In the genomic region with DNA sequence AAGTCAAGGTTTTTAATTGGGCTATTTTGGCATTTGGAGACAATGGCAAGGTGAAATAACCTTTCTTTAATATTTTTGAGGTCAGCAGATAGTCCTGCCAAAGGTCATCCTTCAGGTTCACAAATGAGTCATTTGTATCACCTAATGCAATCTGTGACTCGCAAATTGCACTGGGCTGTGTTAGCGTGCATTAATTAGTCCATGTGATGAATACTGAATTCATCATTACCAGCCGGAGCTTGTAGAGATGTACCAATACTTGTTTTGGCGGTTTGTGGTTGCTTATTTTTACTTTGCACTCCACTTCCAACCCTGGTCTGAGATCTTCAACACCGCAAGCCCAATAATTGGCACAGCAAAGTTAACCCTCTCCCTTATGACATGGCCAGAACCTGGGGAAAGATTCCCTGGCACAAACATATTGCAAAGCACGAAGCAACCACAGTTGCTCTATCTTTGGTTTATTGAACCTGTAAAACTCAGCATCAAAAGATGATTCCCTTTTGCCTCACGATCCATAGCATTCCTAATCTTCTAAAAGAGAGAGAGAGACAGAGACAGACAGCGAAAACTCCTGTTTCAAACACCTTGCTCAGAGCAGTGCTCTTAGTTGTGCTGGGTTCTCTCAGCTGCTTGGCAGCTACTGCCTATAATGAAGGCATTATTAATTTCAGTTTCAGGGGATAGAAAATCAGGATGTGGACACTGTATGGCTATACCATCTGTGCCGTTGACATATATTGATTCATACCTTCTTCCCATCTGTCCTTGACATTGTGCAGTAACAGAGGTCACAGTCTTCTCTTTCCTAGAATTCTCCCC, we compare ENCODE assay signal across 24 cellular contexts.
DNase-seq lines count a peak whose midpoint lies in the region; ATAC-seq, FAIRE-seq and TF ChIP-seq lines count a peak whose summit lies in the region.
"Had no signal": no experiment of that assay in that cellular context is flagged by ENCODE, and none has a peak within 500 bp of the region (broad histone marks: within the 10 kb centered on the region; RNA-seq: fewer than 3 reads in every experiment).

No MANE protein-coding gene starts in this region.

- no peak for ATAC-seq in GM23338
- ATAC-seq: activated T-cell treated with anti-CD3 and anti-CD28 coated beads, Interleukin-2, amount 50 U/mL, for 72 hours; left lung; natural killer cell had no signal

- H3K23ac ChIP-seq in mesenchymal stem cell (ENCODE audit: low read length in 2 of 2) = no peak overlapping the region

- no peak overlapping the region for H3K18ac ChIP-seq in mesenchymal stem cell (ENCODE audit: low read depth in 1 of 2, low read length in 2 of 2)

- H3K36me3 ChIP-seq in BLaER1 (peaks cover 99% of the 10 kb centered on the region), mesenchymal stem cell (ENCODE audit: control insufficient read depth in 1 of 2, insufficient read depth in 2 of 2, low read depth in 1 of 2, low read length in 2 of 2) (peaks cover 0 to 11% of the 10 kb centered on the region in 2 experiments), GM23338 (ENCODE audit: insufficient read depth) (no peaks in the 10 kb centered on the region)
- H3K36me3 ChIP-seq: cardiac muscle cell, left lung, suprapubic skin had no signal

- no peaks in the 10 kb centered on the region for H3K79me1 ChIP-seq in mesenchymal stem cell (replicated peaks; ENCODE audit: low read length, poor library complexity, severe bottlenecking)

- no peak overlapping the region for H3K27ac ChIP-seq in BLaER1
- H3K27ac ChIP-seq in mesenchymal stem cell (ENCODE audit: low read length, poor library complexity, severe bottlenecking) = no peak overlapping the region
- H3K27ac ChIP-seq in GM23338 (ENCODE audit: low read depth) = no peak overlapping the region
- H3K27ac ChIP-seq: cardiac muscle cell, HL-60, left lung, suprapubic skin, VCaP had no signal

- no peak for TF ChIP-seq CTCF in epithelial cell of esophagus (IDR thresholded peaks at IDR 0.05; ENCODE audit: insufficient read depth, low read depth, low read length, missing control alignments)
- TF ChIP-seq CTCF in GM23338 (conservative IDR thresholded peaks at IDR 0.05; ENCODE audit: low read depth in 2 of 2) = no peak

- no peak overlapping the region for H3K4ac ChIP-seq in mesenchymal stem cell (ENCODE audit: low read depth in 1 of 2, low read length in 2 of 2)

- H2AFZ ChIP-seq in mesenchymal stem cell (ENCODE audit: low read depth, low read length) (no peak overlapping the region), GM23338 (no peak overlapping the region)

- H3K79me2 ChIP-seq in GM23338 (replicated peaks; ENCODE audit: insufficient read depth) = no peaks in the 10 kb centered on the region

- H4K91ac ChIP-seq in mesenchymal stem cell (ENCODE audit: low read length) = no peak overlapping the region

- peaks cover 5% of the 10 kb centered on the region for H3K4me1 Mint-ChIP-seq in GM23338
- H3K4me1 Mint-ChIP-seq: activated CD4-positive, alpha-beta T cell treated with anti-CD3 and anti-CD28 coated beads, Interleukin-2, amount 10 ng/mL, durations not matched to agents 24 days and 14 days; CD4-positive, CD25-positive, alpha-beta regulatory T cell; natural killer cell had no signal

- no peaks in the 10 kb centered on the region for H3K9me2 ChIP-seq in GM23338 (ENCODE audit: insufficient read depth)
- H3K9me2 ChIP-seq: SK-N-SH had no signal

- H4K20me1 ChIP-seq in BLaER1 (peaks cover 100% of the 10 kb centered on the region), GM23338 (replicated peaks; ENCODE audit: insufficient read depth) (no peaks in the 10 kb centered on the region)

- H3K4me2 ChIP-seq in BLaER1 (peak overlapping the region; percentile 0; the same call in 1 of the 2 replicates), mesenchymal stem cell (ENCODE audit: low read length, poor library complexity, severe bottlenecking) (no peak overlapping the region), GM23338 (no peak overlapping the region)
- H3K4me2 ChIP-seq: SK-N-SH had no signal

- FAIRE-seq in GM19239 (lab: Jason Lieb, UNC) = peak; percentile 60
- FAIRE-seq: small intestine had no signal

- no peak overlapping the region for H3K14ac ChIP-seq in mesenchymal stem cell (ENCODE audit: low read length in 2 of 2)

- no peaks in the 10 kb centered on the region for H3K27me3 Mint-ChIP-seq in GM23338 (ENCODE audit: insufficient read depth, low read depth, poor library complexity)
- H3K27me3 Mint-ChIP-seq: activated CD4-positive, alpha-beta T cell treated with anti-CD3 and anti-CD28 coated beads, Interleukin-2, amount 10 ng/mL, durations not matched to agents 24 days and 14 days; CD4-positive, CD25-positive, alpha-beta regulatory T cell had no signal

- no peaks in the 10 kb centered on the region for H3F3A ChIP-seq in GM23338 (replicated peaks; ENCODE audit: low read depth)

- no peaks in the 10 kb centered on the region for H3K9me3 Mint-ChIP-seq in GM23338
- H3K9me3 Mint-ChIP-seq: activated CD4-positive, alpha-beta T cell treated with anti-CD3 and anti-CD28 coated beads, Interleukin-2, amount 10 ng/mL, durations not matched to agents 24 days and 14 days; activated naive CD4-positive, alpha-beta T cell treated with anti-CD3 and anti-CD28 coated beads for 36 hours; activated T-cell treated with anti-CD3 and anti-CD28 coated beads, Interleukin-2, amount 50 U/mL, for 72 hours; natural killer cell had no signal

- H3K9ac ChIP-seq in BLaER1 = no peak overlapping the region
- H3K9ac ChIP-seq in mesenchymal stem cell (ENCODE audit: low read length) = no peak overlapping the region
- H3K9ac ChIP-seq: SK-N-SH had no signal

- H3K27me3 ChIP-seq in BLaER1 (no peaks in the 10 kb centered on the region), mesenchymal stem cell (ENCODE audit: control insufficient read depth in 1 of 2, insufficient read depth in 1 of 2, low read length in 2 of 2) (no peaks in the 10 kb centered on the region), GM23338 (ENCODE audit: insufficient read depth) (no peaks in the 10 kb centered on the region)
- H3K27me3 ChIP-seq: left lung, suprapubic skin had no signal

- H2BK12ac ChIP-seq in mesenchymal stem cell (ENCODE audit: low read length in 2 of 2) = no peak overlapping the region

- 89% methylated on average over 8 of the region's 9 CpGs for WGBS in mesenchymal stem cell

- no peaks in the 10 kb centered on the region for H3K36me3 Mint-ChIP-seq in GM23338 (ENCODE audit: low read depth)
- H3K36me3 Mint-ChIP-seq: CD4-positive, CD25-positive, alpha-beta regulatory T cell; natural killer cell had no signal

- no peak overlapping the region for H3K4me3 Mint-ChIP-seq in GM23338
- H3K4me3 Mint-ChIP-seq: activated CD4-positive, alpha-beta T cell treated with anti-CD3 and anti-CD28 coated beads, Interleukin-2, amount 10 ng/mL, durations not matched to agents 24 days and 14 days; activated naive CD4-positive, alpha-beta T cell treated with anti-CD3 and anti-CD28 coated beads for 36 hours; activated T-cell treated with anti-CD3 and anti-CD28 coated beads, Interleukin-2, amount 50 U/mL, for 72 hours; CD4-positive, CD25-positive, alpha-beta regulatory T cell; natural killer cell had no signal

- H3K4me3 ChIP-seq in BLaER1 (no peak overlapping the region), epithelial cell of esophagus (ENCODE audit: low read length) (no peak overlapping the region), mesenchymal stem cell (ENCODE audit: insufficient read depth in 1 of 2, low read depth in 1 of 2, low read length in 2 of 2) (no peak overlapping the region), GM23338 (no peak overlapping the region)
- H3K4me3 ChIP-seq: cardiac muscle cell, left lung, suprapubic skin had no signal

- H3K9me3 ChIP-seq in BLaER1 = no peaks in the 10 kb centered on the region
- no peaks in the 10 kb centered on the region for H3K9me3 ChIP-seq in mesenchymal stem cell (ENCODE audit: control insufficient read depth, low read length)
- H3K9me3 ChIP-seq: left lung, SK-N-SH, suprapubic skin had no signal

- no peak overlapping the region for H2BK15ac ChIP-seq in mesenchymal stem cell (ENCODE audit: low read depth, poor library complexity, severe bottlenecking)

- no peak overlapping the region for H2AK5ac ChIP-seq in mesenchymal stem cell (ENCODE audit: low read length, severe bottlenecking)

- DNase-seq in GM19239 (ENCODE audit: insufficient read length, low spot score) (no peak), NCI-H524 treated with DMSO at 0.1 percent for 48 hours (lab: John Stamatoyannopoulos, UW) (peak; percentile 53), epithelial cell of esophagus (ENCODE audit: low read depth) (peak; percentile 54), mesenchymal stem cell (no peak), GM23338 (ENCODE audit: low spot score) (no peak), NCI-H2081 (lab: John Stamatoyannopoulos, UW) (no peak)
- DNase-seq: activated CD4-positive, alpha-beta T cell treated with anti-CD3 and anti-CD28 coated beads, Interleukin-2, amount 10 ng/mL, durations not matched to agents 24 days and 14 days; activated naive CD4-positive, alpha-beta T cell treated with anti-CD3 and anti-CD28 coated beads for 36 hours; activated T-cell treated with anti-CD3 and anti-CD28 coated beads, Interleukin-2, amount 50 U/mL, for 72 hours; amygdala; CD4-positive, CD25-positive, alpha-beta regulatory T cell; cortex of kidney; left lung; natural killer cell; NCI-H1048; SK-N-SH; small intestine; stimulated activated CD4-positive, alpha-beta T cell treated with anti-CD3 and anti-CD28 coated beads, Interleukin-1b, Interleukin-23, amount 100 ng/mL, for 48 hours; T-helper 2 cell had no signal

- no peak overlapping the region for H4K8ac ChIP-seq in mesenchymal stem cell (ENCODE audit: low read length)

- H2BK120ac ChIP-seq in mesenchymal stem cell (ENCODE audit: low read depth, low read length) = no peak overlapping the region

- H3K4me1 ChIP-seq in BLaER1 = peaks cover 94% of the 10 kb centered on the region
- no peaks in the 10 kb centered on the region for H3K4me1 ChIP-seq in mesenchymal stem cell (ENCODE audit: control insufficient read depth, insufficient read depth, low read depth, low read length)
- peaks cover 8% of the 10 kb centered on the region; the same call in 1 of the 2 replicates for H3K4me1 ChIP-seq in GM23338 (ENCODE audit: insufficient read depth)
- H3K4me1 ChIP-seq: left lung had no signal

- no peak overlapping the region for H3K27ac Mint-ChIP-seq in GM23338
- H3K27ac Mint-ChIP-seq: activated CD4-positive, alpha-beta T cell treated with anti-CD3 and anti-CD28 coated beads, Interleukin-2, amount 10 ng/mL, durations not matched to agents 24 days and 14 days; activated naive CD4-positive, alpha-beta T cell treated with anti-CD3 and anti-CD28 coated beads for 36 hours; activated T-cell treated with anti-CD3 and anti-CD28 coated beads, Interleukin-2, amount 50 U/mL, for 72 hours; CD4-positive, CD25-positive, alpha-beta regulatory T cell; natural killer cell had no signal

- H2BK5ac ChIP-seq in mesenchymal stem cell (ENCODE audit: low read depth, low read length, poor library complexity, severe bottlenecking) = no peak overlapping the region

TF ChIP-seq in GM23338, 12 proteins besides CTCF, POLR2A, EP300 and RAD21 (continues in another document):
- TF ChIP-seq CREB1 (CRISPR knock-in tag; IDR thresholded peaks at IDR 0.05; ENCODE audit: low read depth) (no peak), ZNF114 (CRISPR knock-in tag; IDR thresholded peaks at IDR 0.05) (no peak), POLR2AphosphoS5 (IDR thresholded peaks at IDR 0.05; ENCODE audit: low read depth) (no peak), NANOG (IDR thresholded peaks at IDR 0.05; ENCODE audit: borderline replicate concordance) (no peak), STAT1 (IDR thresholded peaks at IDR 0.05; ENCODE audit: unreplicated experiment) (no peak), EZH2 (IDR thresholded peaks at IDR 0.05; ENCODE audit: low read depth, unreplicated experiment) (no peak)

Comparison
In these comparisons a context has a peak if more than half of its experiments do, and no peak if none do; other contexts are left out.
1. DNase-seq: peak in NCI-H524 treated with DMSO at 0.1 percent for 48 hours (single experiment) and epithelial cell of esophagus (single experiment); none in GM19239 (single experiment), mesenchymal stem cell (single experiment), GM23338 (single experiment) and NCI-H2081 (0 of 2).